Comparison of ENCODE assay signal across 23 cellular contexts in genomic region chr14:104228221-104228620, GRCh38.
DNase-seq lines count a peak whose midpoint lies in the region; ATAC-seq lines count a peak whose summit lies in the region.
"Had no signal": no experiment of that assay in that cellular context is flagged by ENCODE, and none has a peak within 500 bp of the region (broad histone marks: within the 10 kb centered on the region; RNA-seq: fewer than 3 reads in every experiment).

No MANE protein-coding gene starts in this region.

- H3K36me3 ChIP-seq in BLaER1, result no peaks in the 10 kb centered on the region
- H3K36me3 ChIP-seq: adrenal gland had no signal

- H3K4me3 ChIP-seq in BLaER1, result no peak overlapping the region
- H3K4me3 ChIP-seq: adrenal gland, body of pancreas, dorsolateral prefrontal cortex, GM23338, skin epidermis had no signal

- intact Hi-C loops in left colon (cut with DNase I, micrococcal nuclease), result no loop called here

- H4K20me1 ChIP-seq in BLaER1, result peaks cover 22% of the 10 kb centered on the region; the same call in 1 of the 2 replicates

- POLR2A ChIA-PET in activated CD4-positive, alpha-beta memory T cell treated with anti-CD3 and anti-CD28 coated beads, Interleukin-2, amount 10 ng/mL, durations not matched to agents 7 days and 5 days (lab: Charles Lee), result no interaction called here

- peaks cover 18% of the 10 kb centered on the region for H3K27me3 Mint-ChIP-seq in activated T-cell treated with anti-CD3 and anti-CD28 coated beads, Interleukin-2, amount 50 U/mL, for 24 hours
- peaks cover 12% of the 10 kb centered on the region for H3K27me3 Mint-ChIP-seq in activated T-cell treated with anti-CD3 and anti-CD28 coated beads, Interleukin-2, amount 50 U/mL, for 4 hours (ENCODE audit: low read depth)
- H3K27me3 Mint-ChIP-seq in activated CD4-positive, alpha-beta memory T cell treated with anti-CD3 and anti-CD28 coated beads, Interleukin-2, amount 10 ng/mL, durations not matched to agents 7 days and 5 days, result peaks cover 2% of the 10 kb centered on the region

- CTCF ChIA-PET in activated CD4-positive, alpha-beta memory T cell treated with anti-CD3 and anti-CD28 coated beads, Interleukin-2, amount 10 ng/mL, durations not matched to agents 7 days and 5 days (lab: Charles Lee), result interaction anchor here (0.8 to 1.5 kb wide), 3 partner anchors 60 to 336 kb away, joined by 3 to 4 read pairs (median 3); no protein-coding TSS in a partner anchor

- peak overlapping the region; percentile 97 for H3K4me2 ChIP-seq in BLaER1
- H3K4me2 ChIP-seq: GM23338 had no signal

- no peaks in the 10 kb centered on the region for H3K36me3 Mint-ChIP-seq in activated T-cell treated with anti-CD3 and anti-CD28 coated beads, Interleukin-2, amount 50 U/mL, for 24 hours (ENCODE audit: low read depth)
- H3K36me3 Mint-ChIP-seq in activated T-cell treated with anti-CD3 and anti-CD28 coated beads, Interleukin-2, amount 50 U/mL, for 4 hours (ENCODE audit: insufficient read depth), result no peaks in the 10 kb centered on the region
- H3K36me3 Mint-ChIP-seq in activated CD4-positive, alpha-beta memory T cell treated with anti-CD3 and anti-CD28 coated beads, Interleukin-2, amount 10 ng/mL, durations not matched to agents 7 days and 5 days (ENCODE audit: low read depth), result peaks cover 16% of the 10 kb centered on the region
- H3K36me3 Mint-ChIP-seq: naive B cell, type B pancreatic cell had no signal

- H3K9ac ChIP-seq in BLaER1, result no peak overlapping the region; the same call in 1 of the 2 replicates

- H3K27ac ChIP-seq in BLaER1, result no peak overlapping the region; the same call in 1 of the 2 replicates
- H3K27ac ChIP-seq: body of pancreas, dorsolateral prefrontal cortex, skin epidermis had no signal

- no peak for ATAC-seq in activated T-cell treated with anti-CD3 and anti-CD28 coated beads, Interleukin-2, amount 50 U/mL, for 4 hours
- ATAC-seq in left colon, result no peak
- ATAC-seq: body of pancreas, GM23338, left ventricle myocardium superior had no signal

- H3K27me3 ChIP-seq in BLaER1, result no peaks in the 10 kb centered on the region
- H3K27me3 ChIP-seq: adrenal gland, BE2C, body of pancreas had no signal

- peak overlapping the region; percentile 41 for H3K27ac Mint-ChIP-seq in activated T-cell treated with anti-CD3 and anti-CD28 coated beads, Interleukin-2, amount 50 U/mL, for 24 hours
- H3K27ac Mint-ChIP-seq in activated CD4-positive, alpha-beta memory T cell treated with anti-CD3 and anti-CD28 coated beads, Interleukin-2, amount 10 ng/mL, durations not matched to agents 7 days and 5 days, result peak overlapping the region; percentile 83
- H3K27ac Mint-ChIP-seq: GM23338, naive B cell, type B pancreatic cell had no signal

- peaks cover 70% of the 10 kb centered on the region for H3K4me1 ChIP-seq in BLaER1

- peaks cover 17% of the 10 kb centered on the region for H3K9me3 ChIP-seq in BLaER1
- H3K9me3 ChIP-seq: adrenal gland, BE2C, body of pancreas had no signal

- no peak overlapping the region for H3K4me3 Mint-ChIP-seq in activated T-cell treated with anti-CD3 and anti-CD28 coated beads, Interleukin-2, amount 50 U/mL, for 24 hours
- no peak overlapping the region for H3K4me3 Mint-ChIP-seq in activated T-cell treated with anti-CD3 and anti-CD28 coated beads, Interleukin-2, amount 50 U/mL, for 4 hours
- H3K4me3 Mint-ChIP-seq in activated CD4-positive, alpha-beta memory T cell treated with anti-CD3 and anti-CD28 coated beads, Interleukin-2, amount 10 ng/mL, durations not matched to agents 7 days and 5 days, result no peak overlapping the region
- H3K4me3 Mint-ChIP-seq: GM23338, naive B cell, type B pancreatic cell had no signal

- no peak for DNase-seq in activated T-cell treated with anti-CD3 and anti-CD28 coated beads, Interleukin-2, amount 50 U/mL, for 24 hours
- no peak for DNase-seq in activated T-cell treated with anti-CD3 and anti-CD28 coated beads, Interleukin-2, amount 50 U/mL, for 4 hours
- no peak for DNase-seq in activated CD4-positive, alpha-beta memory T cell treated with anti-CD3 and anti-CD28 coated beads, Interleukin-2, amount 10 ng/mL, durations not matched to agents 7 days and 5 days
- DNase-seq in left colon (peak; percentile 6 to 20), NCI-H2081 treated with DMSO at 0.1 percent for 48 hours (lab: John Stamatoyannopoulos, UW) (no peak), NAMALWA (ENCODE audit: low spot score) (no peak), NCI-H510A (lab: John Stamatoyannopoulos, UW) (no peak)
- DNase-seq: adrenal gland, BE2C, body of pancreas, Kasumi-1, left ventricle myocardium superior, MV-4-11, naive B cell, NCI-H1694, OCI-M1, Right ventricle myocardium superior, T1000 had no signal

- H3K9me3 Mint-ChIP-seq in activated T-cell treated with anti-CD3 and anti-CD28 coated beads, Interleukin-2, amount 50 U/mL, for 24 hours, result peaks cover 3% of the 10 kb centered on the region
- peaks cover under 1% of the 10 kb centered on the region for H3K9me3 Mint-ChIP-seq in activated T-cell treated with anti-CD3 and anti-CD28 coated beads, Interleukin-2, amount 50 U/mL, for 4 hours
- peaks cover 12% of the 10 kb centered on the region for H3K9me3 Mint-ChIP-seq in activated CD4-positive, alpha-beta memory T cell treated with anti-CD3 and anti-CD28 coated beads, Interleukin-2, amount 10 ng/mL, durations not matched to agents 7 days and 5 days

- peaks cover 19% of the 10 kb centered on the region for H3K4me1 Mint-ChIP-seq in activated T-cell treated with anti-CD3 and anti-CD28 coated beads, Interleukin-2, amount 50 U/mL, for 24 hours (ENCODE audit: low read depth)
- peaks cover 28% of the 10 kb centered on the region for H3K4me1 Mint-ChIP-seq in activated T-cell treated with anti-CD3 and anti-CD28 coated beads, Interleukin-2, amount 50 U/mL, for 4 hours (ENCODE audit: low read depth)
- H3K4me1 Mint-ChIP-seq in activated CD4-positive, alpha-beta memory T cell treated with anti-CD3 and anti-CD28 coated beads, Interleukin-2, amount 10 ng/mL, durations not matched to agents 7 days and 5 days, result peaks cover 46% of the 10 kb centered on the region

Comparison
In these comparisons a context has a peak if more than half of its experiments do, and no peak if none do; other contexts are left out.
1. DNase-seq: peak in left colon (2 of 2); none in activated T-cell treated with anti-CD3 and anti-CD28 coated beads, Interleukin-2, amount 50 U/mL, for 24 hours (single experiment), activated T-cell treated with anti-CD3 and anti-CD28 coated beads, Interleukin-2, amount 50 U/mL, for 4 hours (single experiment), activated CD4-positive, alpha-beta memory T cell treated with anti-CD3 and anti-CD28 coated beads, Interleukin-2, amount 10 ng/mL, durations not matched to agents 7 days and 5 days (single experiment), NCI-H2081 treated with DMSO at 0.1 percent for 48 hours (single experiment), NAMALWA (single experiment) and NCI-H510A (single experiment).